ENCODE assay signal across 20 cellular contexts in the genomic region with DNA sequence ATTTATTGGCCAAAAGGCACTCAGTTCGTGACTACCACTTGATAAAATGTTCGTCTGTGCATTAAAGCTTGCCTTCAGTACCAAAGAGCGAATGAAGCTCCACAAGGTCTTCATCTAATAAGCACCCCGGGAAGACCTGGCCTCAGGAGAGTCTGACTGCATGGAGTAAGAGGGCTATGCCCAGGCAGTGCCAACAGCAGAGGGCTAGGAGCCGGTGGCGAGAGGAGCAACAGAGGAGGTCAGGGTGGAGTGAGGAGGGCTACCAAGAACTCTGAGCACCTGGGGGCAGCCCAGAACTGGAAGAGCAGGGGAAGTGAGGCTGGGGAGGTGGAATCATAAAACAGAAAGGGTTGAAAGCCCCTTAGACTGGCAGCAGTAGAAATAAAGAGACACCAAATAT.
DNase-seq lines count a peak whose midpoint lies in the region; ATAC-seq and TF ChIP-seq lines count a peak whose summit lies in the region.
"Had no signal": no experiment of that assay in that cellular context is flagged by ENCODE, and none has a peak within 500 bp of the region (broad histone marks: within the 10 kb centered on the region; RNA-seq: fewer than 3 reads in every experiment).

No MANE protein-coding gene starts in this region.

- no peaks in the 10 kb centered on the region for H3K9me2 ChIP-seq in PC-9 (ENCODE audit: insufficient read depth)

- peak overlapping the region; percentile 11 for H3K27ac Mint-ChIP-seq in T-helper 1 cell treated with Interleukin-12 subunit alpha and Interleukin-12 subunit beta and Interleukin-4 antibody, amounts not matched to agents 30 μg/mL and 1 μg/mL, for 36 hours

- H3K36me3 ChIP-seq in mesenchymal stem cell (ENCODE audit: control insufficient read depth in 1 of 2, insufficient read depth in 2 of 2, low read depth in 1 of 2, low read length in 2 of 2) (no peaks in the 10 kb centered on the region), spleen (no peaks in the 10 kb centered on the region), HAP-1 (replicated peaks) (no peaks in the 10 kb centered on the region), PC-9 (ENCODE audit: low read depth) (no peaks in the 10 kb centered on the region)
- H3K36me3 ChIP-seq: Peyer's patch had no signal

- no peak overlapping the region for H3K9ac ChIP-seq in mesenchymal stem cell (ENCODE audit: low read length)

- H2BK15ac ChIP-seq in mesenchymal stem cell (ENCODE audit: low read depth, poor library complexity, severe bottlenecking): peak overlapping the region; percentile 41

- no peak overlapping the region for H4K91ac ChIP-seq in mesenchymal stem cell (ENCODE audit: low read length)

- H2AK5ac ChIP-seq in mesenchymal stem cell (ENCODE audit: low read length, severe bottlenecking): no peak overlapping the region

- no TSS peak for BruUV-seq in PC-9 (replicated peaks; lab: Mats Ljungman, UMichigan)

- TF ChIP-seq CTCF in spleen (IDR thresholded peaks at IDR 0.05 in 8 of 11, conservative IDR thresholded peaks at IDR 0.05 in 3 of 11) (no peak), PC-9 (conservative IDR thresholded peaks at IDR 0.05) (no peak)

- in situ Hi-C loops in HAP-1 (cut with MboI; ENCODE audit: low sequenced_read_pairs): no loop called here

- no peak overlapping the region for H2BK5ac ChIP-seq in mesenchymal stem cell (ENCODE audit: low read depth, low read length, poor library complexity, severe bottlenecking)

- H3K27ac ChIP-seq in mesenchymal stem cell (ENCODE audit: low read length, poor library complexity, severe bottlenecking): no peak overlapping the region
- no peak overlapping the region for H3K27ac ChIP-seq in spleen
- no peak overlapping the region for H3K27ac ChIP-seq in PC-9
- H3K27ac ChIP-seq: 22Rv1, Peyer's patch had no signal

- TF ChIP-seq POLR2A in spleen (IDR thresholded peaks at IDR 0.05): no peak

- no peak for DNase-seq in T-helper 1 cell
- DNase-seq in NCI-H526 (lab: John Stamatoyannopoulos, UW): peak; percentile 58 to 62
- DNase-seq in mesenchymal stem cell: no peak
- DNase-seq in spleen: peak; percentile 61
- DNase-seq in HAP-1 (ENCODE audit: low spot score in 2 of 2): no peak
- DNase-seq in PC-9: no peak
- DNase-seq: ACHN; C1 segment of cervical spinal cord; Calu3; CD8-positive, alpha-beta memory T cell; Kasumi-1; NCI-H1436; NCI-H187 treated with DMSO at 0.1 percent for 48 hours; NCI-H2107; NCI-H446 treated with DMSO at 0.1 percent for 48 hours; NCI-H774; Peyer's patch had no signal

- H3K4me1 Mint-ChIP-seq in T-helper 1 cell treated with Interleukin-12 subunit alpha and Interleukin-12 subunit beta and Interleukin-4 antibody, amounts not matched to agents 30 μg/mL and 1 μg/mL, for 36 hours (ENCODE audit: low read depth): no peaks in the 10 kb centered on the region
- H3K4me1 Mint-ChIP-seq: CD8-positive, alpha-beta memory T cell had no signal

- H3K4me1 ChIP-seq in mesenchymal stem cell (ENCODE audit: control insufficient read depth, insufficient read depth, low read depth, low read length) (peaks cover 10% of the 10 kb centered on the region), spleen (peaks cover 0 to 8% (median 0%) of the 10 kb centered on the region in 6 donors), HAP-1 (no peaks in the 10 kb centered on the region), PC-9 (replicated peaks; ENCODE audit: insufficient read depth) (no peaks in the 10 kb centered on the region)

- H2AFZ ChIP-seq in mesenchymal stem cell (ENCODE audit: low read depth, low read length) (no peak overlapping the region), PC-9 (no peak overlapping the region)

- H2BK12ac ChIP-seq in mesenchymal stem cell (ENCODE audit: low read length in 2 of 2): no peak overlapping the region

- H4K20me1 ChIP-seq in PC-9 (ENCODE audit: insufficient read depth): no peaks in the 10 kb centered on the region

- H2BK120ac ChIP-seq in mesenchymal stem cell (ENCODE audit: low read depth, low read length): no peak overlapping the region

- CTCF ChIA-PET in PC-9 (lab: Charles Lee): no interaction called here

- H3K4me2 ChIP-seq in mesenchymal stem cell (ENCODE audit: low read length, poor library complexity, severe bottlenecking) (no peak overlapping the region), PC-9 (no peak overlapping the region)

- H3K14ac ChIP-seq in mesenchymal stem cell (ENCODE audit: low read length in 2 of 2): no peak overlapping the region

- H3K4me3 Mint-ChIP-seq in T-helper 1 cell treated with Interleukin-12 subunit alpha and Interleukin-12 subunit beta and Interleukin-4 antibody, amounts not matched to agents 30 μg/mL and 1 μg/mL, for 36 hours: no peak overlapping the region
- H3K4me3 Mint-ChIP-seq: CD8-positive, alpha-beta memory T cell had no signal

- H3K79me2 ChIP-seq in PC-9 (ENCODE audit: low read depth): no peaks in the 10 kb centered on the region

- no peak overlapping the region for H3K23ac ChIP-seq in mesenchymal stem cell (ENCODE audit: low read length in 2 of 2)

- no peaks in the 10 kb centered on the region for H3K79me1 ChIP-seq in mesenchymal stem cell (replicated peaks; ENCODE audit: low read length, poor library complexity, severe bottlenecking)

- H3K4ac ChIP-seq in mesenchymal stem cell (ENCODE audit: low read depth in 1 of 2, low read length in 2 of 2): no peak overlapping the region

- no peak overlapping the region for H4K8ac ChIP-seq in mesenchymal stem cell (ENCODE audit: low read length)

- H3K27me3 Mint-ChIP-seq in T-helper 1 cell treated with Interleukin-12 subunit alpha and Interleukin-12 subunit beta and Interleukin-4 antibody, amounts not matched to agents 30 μg/mL and 1 μg/mL, for 36 hours (ENCODE audit: low read depth): peaks cover 20% of the 10 kb centered on the region
- H3K27me3 Mint-ChIP-seq: CD8-positive, alpha-beta memory T cell had no signal

- POLR2A ChIA-PET in PC-9 (lab: Charles Lee; ENCODE audit: unreplicated experiment): no interaction called here

- H3K4me3 ChIP-seq in mesenchymal stem cell (ENCODE audit: insufficient read depth in 1 of 2, low read depth in 1 of 2, low read length in 2 of 2) (no peak overlapping the region), spleen (no peak overlapping the region), HAP-1 (no peak overlapping the region), PC-9 (no peak overlapping the region)
- H3K4me3 ChIP-seq: Peyer's patch had no signal

- H3K9me3 Mint-ChIP-seq in T-helper 1 cell treated with Interleukin-12 subunit alpha and Interleukin-12 subunit beta and Interleukin-4 antibody, amounts not matched to agents 30 μg/mL and 1 μg/mL, for 36 hours: no peaks in the 10 kb centered on the region

- H3K9me3 ChIP-seq in mesenchymal stem cell (ENCODE audit: control insufficient read depth, low read length) (no peaks in the 10 kb centered on the region), spleen (peaks cover 0 to 5% (median 0%) of the 10 kb centered on the region in 8 donors), HAP-1 (no peaks in the 10 kb centered on the region), PC-9 (ENCODE audit: insufficient read depth, low read depth) (no peaks in the 10 kb centered on the region)
- H3K9me3 ChIP-seq: Peyer's patch had no signal

- H3K27me3 ChIP-seq in mesenchymal stem cell (ENCODE audit: control insufficient read depth in 1 of 2, insufficient read depth in 1 of 2, low read length in 2 of 2) (peaks cover 0 to 44% of the 10 kb centered on the region in 2 experiments), spleen (replicated peaks in 1 of 7) (no peaks in the 10 kb centered on the region), HAP-1 (ENCODE audit: low read depth) (no peaks in the 10 kb centered on the region), PC-9 (ENCODE audit: insufficient read depth, low read depth) (peaks cover 56% of the 10 kb centered on the region)
- H3K27me3 ChIP-seq: Peyer's patch had no signal

- H3F3A ChIP-seq in PC-9 (ENCODE audit: insufficient read depth, low read depth): no peaks in the 10 kb centered on the region

- ATAC-seq in GM19397 (IDR thresholded peaks at IDR 0.05; ENCODE audit: unreplicated experiment): no peak

- intact Hi-C loops in spleen (cut with DNase I; ENCODE audit: low total_unique reads): no loop called here
- intact Hi-C loops in PC-9 (cut with micrococcal nuclease; ENCODE audit: unreplicated experiment): no loop called here

- WGBS in mesenchymal stem cell: 95% methylated on average over 6 of the region's 6 CpGs
- 88 to 96% (median 95%) methylated on average over 6 of the region's 6 CpGs for WGBS in spleen, 5 donors

- no peaks in the 10 kb centered on the region for H3K36me3 Mint-ChIP-seq in T-helper 1 cell treated with Interleukin-12 subunit alpha and Interleukin-12 subunit beta and Interleukin-4 antibody, amounts not matched to agents 30 μg/mL and 1 μg/mL, for 36 hours (ENCODE audit: low read depth)

- H3K18ac ChIP-seq in mesenchymal stem cell (ENCODE audit: low read depth in 1 of 2, low read length in 2 of 2): peak overlapping the region in 1 of 2 experiments; percentile 54

Comparison
In these comparisons a context has a peak if more than half of its experiments do, and no peak if none do; other contexts are left out.
1. DNase-seq: peak in NCI-H526 (2 of 2) and spleen (single experiment); none in T-helper 1 cell (0 of 5), mesenchymal stem cell (single experiment), HAP-1 (0 of 2) and PC-9 (0 of 2).